ENCODE assay signal across 20 cellular contexts in the genomic region with DNA sequence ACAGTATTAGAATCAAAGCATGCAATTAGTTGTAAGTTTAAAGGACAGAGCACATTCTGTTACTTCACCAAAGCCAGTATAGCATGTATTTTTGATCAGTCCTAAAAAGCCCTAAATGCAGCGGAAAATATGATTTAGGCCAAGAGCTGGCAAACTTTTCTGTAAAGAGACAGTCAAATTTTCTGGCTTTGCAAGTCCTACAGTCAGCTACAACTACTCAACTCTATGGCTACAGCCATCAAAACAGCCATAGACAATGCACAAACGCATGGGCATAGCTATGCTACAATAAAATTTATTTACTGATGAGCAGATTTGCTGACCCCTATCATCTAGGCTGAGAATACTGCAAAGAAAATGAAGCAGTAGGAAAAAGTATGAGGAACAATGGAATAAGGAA. TPM values are rescaled to one million over a fixed set of nuclear protein-coding genes. Genes with fewer than 3 reads are reported as not detected.
DNase-seq lines count a peak whose midpoint lies in the region; ATAC-seq and TF ChIP-seq lines count a peak whose summit lies in the region.
"Had no signal": no experiment of that assay in that cellular context is flagged by ENCODE, and none has a peak within 500 bp of the region (broad histone marks: within the 10 kb centered on the region; RNA-seq: fewer than 3 reads in every experiment).

No MANE protein-coding gene starts in this region.

- H3K4me1 Mint-ChIP-seq in activated naive CD4-positive, alpha-beta T cell treated with anti-CD3 and anti-CD28 coated beads, Interleukin-2, amount 10 ng/mL, durations not matched to agents 7 days and 5 days, result peaks cover 18% of the 10 kb centered on the region
- H3K4me1 Mint-ChIP-seq in activated CD8-positive, alpha-beta T cell treated with anti-CD3 and anti-CD28 coated beads for 36 hours (ENCODE audit: low read depth), result peaks cover 21% of the 10 kb centered on the region
- peaks cover 2 to 5% of the 10 kb centered on the region in 2 donors for H3K4me1 Mint-ChIP-seq in effector memory CD8-positive, alpha-beta T cell (ENCODE audit: low read depth in 2 of 2)
- H3K4me1 Mint-ChIP-seq in stimulated activated naive CD8-positive, alpha-beta T cell treated with anti-CD3 and anti-CD28 coated beads, Interleukin-15, amount 100 ng/mL, for 72 hours, result peaks cover 25% of the 10 kb centered on the region

- no peak for TF ChIP-seq CTCF in activated CD8-positive, alpha-beta T cell treated with anti-CD3 and anti-CD28 coated beads for 36 hours (IDR thresholded peaks at IDR 0.05)

- ATAC-seq in activated CD8-positive, alpha-beta T cell treated with anti-CD3 and anti-CD28 coated beads for 36 hours, result peak; percentile 28
- no peak for ATAC-seq in effector memory CD8-positive, alpha-beta T cell (replicated peaks)
- no peak for ATAC-seq in stimulated activated naive CD8-positive, alpha-beta T cell treated with anti-CD3 and anti-CD28 coated beads, Interleukin-15, amount 100 ng/mL, for 72 hours
- ATAC-seq: left lung; naive thymus-derived CD8-positive, alpha-beta T cell had no signal

- H3K4me3 Mint-ChIP-seq in activated naive CD4-positive, alpha-beta T cell treated with anti-CD3 and anti-CD28 coated beads, Interleukin-2, amount 10 ng/mL, durations not matched to agents 7 days and 5 days, result no peak overlapping the region
- no peak overlapping the region for H3K4me3 Mint-ChIP-seq in activated CD8-positive, alpha-beta T cell treated with anti-CD3 and anti-CD28 coated beads for 36 hours
- no peak overlapping the region for H3K4me3 Mint-ChIP-seq in effector memory CD8-positive, alpha-beta T cell
- H3K4me3 Mint-ChIP-seq in stimulated activated naive CD8-positive, alpha-beta T cell treated with anti-CD3 and anti-CD28 coated beads, Interleukin-15, amount 100 ng/mL, for 72 hours, result peak overlapping the region; percentile 41 to 63
- H3K4me3 Mint-ChIP-seq: CD14-positive monocyte; naive thymus-derived CD8-positive, alpha-beta T cell had no signal

- peaks cover 30% of the 10 kb centered on the region for H3K36me3 Mint-ChIP-seq in activated naive CD4-positive, alpha-beta T cell treated with anti-CD3 and anti-CD28 coated beads, Interleukin-2, amount 10 ng/mL, durations not matched to agents 7 days and 5 days
- H3K36me3 Mint-ChIP-seq in activated CD8-positive, alpha-beta T cell treated with anti-CD3 and anti-CD28 coated beads for 36 hours (ENCODE audit: low read depth), result peaks cover 41% of the 10 kb centered on the region
- H3K36me3 Mint-ChIP-seq in effector memory CD8-positive, alpha-beta T cell (ENCODE audit: insufficient read depth), result peaks cover 53% of the 10 kb centered on the region

- H3K27ac Mint-ChIP-seq in activated naive CD4-positive, alpha-beta T cell treated with anti-CD3 and anti-CD28 coated beads, Interleukin-2, amount 10 ng/mL, durations not matched to agents 7 days and 5 days, result peak overlapping the region; percentile 62
- peak overlapping the region; percentile 73 for H3K27ac Mint-ChIP-seq in activated CD8-positive, alpha-beta T cell treated with anti-CD3 and anti-CD28 coated beads for 36 hours
- peak overlapping the region; percentile 1 to 11 for H3K27ac Mint-ChIP-seq in effector memory CD8-positive, alpha-beta T cell
- peak overlapping the region in 1 of 2 donors; percentile 38 for H3K27ac Mint-ChIP-seq in stimulated activated naive CD8-positive, alpha-beta T cell treated with anti-CD3 and anti-CD28 coated beads, Interleukin-15, amount 100 ng/mL, for 72 hours

- CTCF ChIA-PET in activated naive CD4-positive, alpha-beta T cell treated with anti-CD3 and anti-CD28 coated beads, Interleukin-2, amount 10 ng/mL, durations not matched to agents 7 days and 5 days (lab: Charles Lee), result no interaction called here
- CTCF ChIA-PET in activated CD8-positive, alpha-beta T cell treated with anti-CD3 and anti-CD28 coated beads for 36 hours (lab: Charles Lee), result interaction anchor here (0.9 to 2.4 kb wide), 3 partner anchors 16 to 150 kb away, joined by 3 to 6 read pairs (median 5); no protein-coding TSS in a partner anchor

- intact Hi-C loops in activated CD8-positive, alpha-beta T cell treated with anti-CD3 and anti-CD28 coated beads for 36 hours (cut with micrococcal nuclease), result no loop called here

- POLR2A ChIA-PET in activated CD8-positive, alpha-beta T cell treated with anti-CD3 and anti-CD28 coated beads for 36 hours (lab: Charles Lee), result no interaction called here

- no peaks in the 10 kb centered on the region for H3K27me3 Mint-ChIP-seq in activated naive CD4-positive, alpha-beta T cell treated with anti-CD3 and anti-CD28 coated beads, Interleukin-2, amount 10 ng/mL, durations not matched to agents 7 days and 5 days
- no peaks in the 10 kb centered on the region for H3K27me3 Mint-ChIP-seq in activated CD8-positive, alpha-beta T cell treated with anti-CD3 and anti-CD28 coated beads for 36 hours
- H3K27me3 Mint-ChIP-seq in effector memory CD8-positive, alpha-beta T cell, result no peaks in the 10 kb centered on the region
- H3K27me3 Mint-ChIP-seq in stimulated activated naive CD8-positive, alpha-beta T cell treated with anti-CD3 and anti-CD28 coated beads, Interleukin-15, amount 100 ng/mL, for 72 hours, result no peaks in the 10 kb centered on the region
- H3K27me3 Mint-ChIP-seq: naive thymus-derived CD8-positive, alpha-beta T cell had no signal

- no peaks in the 10 kb centered on the region for H3K9me3 Mint-ChIP-seq in activated naive CD4-positive, alpha-beta T cell treated with anti-CD3 and anti-CD28 coated beads, Interleukin-2, amount 10 ng/mL, durations not matched to agents 7 days and 5 days
- peaks cover 1% of the 10 kb centered on the region for H3K9me3 Mint-ChIP-seq in activated CD8-positive, alpha-beta T cell treated with anti-CD3 and anti-CD28 coated beads for 36 hours
- H3K9me3 Mint-ChIP-seq in effector memory CD8-positive, alpha-beta T cell, result no peaks in the 10 kb centered on the region
- H3K9me3 Mint-ChIP-seq in stimulated activated naive CD8-positive, alpha-beta T cell treated with anti-CD3 and anti-CD28 coated beads, Interleukin-15, amount 100 ng/mL, for 72 hours, result no peaks in the 10 kb centered on the region
- H3K9me3 Mint-ChIP-seq: CD14-positive monocyte; naive thymus-derived CD8-positive, alpha-beta T cell had no signal

- no peak for DNase-seq in activated naive CD4-positive, alpha-beta T cell treated with anti-CD3 and anti-CD28 coated beads, Interleukin-2, amount 10 ng/mL, durations not matched to agents 7 days and 5 days
- no peak for DNase-seq in activated naive CD4-positive, alpha-beta T cell treated with anti-CD3 and anti-CD28 coated beads, Interleukin-2, amount 50 U/mL, for 16 hours
- DNase-seq in activated CD8-positive, alpha-beta T cell treated with anti-CD3 and anti-CD28 coated beads for 36 hours, result no peak
- DNase-seq in effector memory CD8-positive, alpha-beta T cell, result no peak
- no peak for DNase-seq in stimulated activated naive CD8-positive, alpha-beta T cell treated with anti-CD3 and anti-CD28 coated beads, Interleukin-15, amount 100 ng/mL, for 72 hours
- DNase-seq in central memory CD4-positive, alpha-beta T cell, result no peak
- no peak for DNase-seq in DMS153 (lab: John Stamatoyannopoulos, UW)
- DNase-seq: amygdala; cortex of kidney; H7; hypothalamus; left lung; naive thymus-derived CD8-positive, alpha-beta T cell; NCI-H1092 treated with DMSO at 0.1 percent for 48 hours; NCI-H187 treated with DMSO at 0.1 percent for 48 hours; NCI-H2227 treated with DMSO at 0.1 percent for 48 hours; NCI-H69; Peyer's patch; SIG-M5 had no signal

RNA-seq across cellular contexts. Expression of a gene that starts 52.9 kb away (rescaled TPM):
- 10 to 100 TPM; 32.2 to 35.6 TPM for total RNA-seq in activated CD8-positive, alpha-beta T cell treated with anti-CD3 and anti-CD28 coated beads for 36 hours

Comparison
In these comparisons a context has a peak if more than half of its experiments do, and no peak if none do; other contexts are left out.
1. H3K4me3 Mint-ChIP-seq: peak in stimulated activated naive CD8-positive, alpha-beta T cell treated with anti-CD3 and anti-CD28 coated beads, Interleukin-15, amount 100 ng/mL, for 72 hours (2 of 2); none in activated naive CD4-positive, alpha-beta T cell treated with anti-CD3 and anti-CD28 coated beads, Interleukin-2, amount 10 ng/mL, durations not matched to agents 7 days and 5 days (single experiment), activated CD8-positive, alpha-beta T cell treated with anti-CD3 and anti-CD28 coated beads for 36 hours (single experiment) and effector memory CD8-positive, alpha-beta T cell (0 of 2).